Comparison of ENCODE assay signal across 8 cellular contexts in the genomic region with DNA sequence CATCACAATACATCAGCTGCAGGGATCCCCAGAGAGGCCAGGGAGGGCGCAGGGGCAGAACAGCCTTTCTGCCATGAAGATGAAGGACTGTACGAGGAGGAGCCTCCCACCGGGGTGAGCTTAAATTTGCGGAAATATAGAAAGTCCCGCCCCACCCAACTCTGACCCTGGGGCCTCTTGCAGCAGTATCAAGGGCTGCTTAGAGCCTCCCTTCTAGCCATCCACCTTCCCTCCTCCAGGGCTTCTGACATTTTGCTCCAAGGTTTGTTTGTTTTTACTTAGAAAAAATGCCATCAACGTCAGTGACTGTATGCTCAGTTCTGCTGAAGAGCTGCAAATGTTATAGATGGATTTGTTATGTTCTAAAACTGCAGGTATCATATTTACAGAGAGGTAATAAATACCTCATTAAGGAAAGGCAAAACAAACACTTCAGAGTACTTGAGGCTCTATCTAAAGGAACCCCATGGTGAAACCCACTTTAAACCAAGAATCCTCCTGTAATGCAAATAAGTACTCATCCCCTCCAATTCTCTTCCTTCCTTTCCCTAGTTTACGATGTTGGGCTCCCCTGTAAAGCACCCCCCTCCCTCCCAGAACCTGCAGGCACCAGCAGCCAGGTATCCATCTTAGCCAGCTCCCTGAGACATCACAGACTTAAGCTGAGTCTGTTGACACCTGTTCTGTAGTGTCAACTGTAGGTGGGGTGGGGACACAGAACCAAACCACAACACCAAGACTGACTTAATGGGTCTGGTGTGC. TPM values are rescaled to one million over a fixed set of nuclear protein-coding genes. Genes with fewer than 3 reads are reported as not detected.
DNase-seq lines count a peak whose midpoint lies in the region; ATAC-seq and TF ChIP-seq lines count a peak whose summit lies in the region.

No MANE protein-coding gene starts in this region.

- H3K9me3 ChIP-seq in Peyer's patch, result no peaks in the 10 kb centered on the region
- H3K9me3 ChIP-seq in sigmoid colon, result no peaks in the 10 kb centered on the region
- no peaks in the 10 kb centered on the region for H3K9me3 ChIP-seq in tibial nerve

- H3K4me1 ChIP-seq in Peyer's patch, result peaks cover 0 to 33% (median 10%) of the 10 kb centered on the region in 4 donors
- peaks cover 0 to 30% (median 10%) of the 10 kb centered on the region in 4 donors for H3K4me1 ChIP-seq in sigmoid colon
- peaks cover 0 to 52% (median 12%) of the 10 kb centered on the region in 4 donors for H3K4me1 ChIP-seq in tibial nerve

- H3K27ac ChIP-seq in Peyer's patch (peak overlapping the region; percentile 10 to 74 (median 54)), sigmoid colon (peak overlapping the region in 1 of 4 donors; percentile 60), substantia nigra (ENCODE audit: low read depth, low read length, poor library complexity, severe bottlenecking) (no peak overlapping the region), tibial nerve (peak overlapping the region in 2 of 4 donors; percentile 13 to 55)

- intact Hi-C loops in left ventricle myocardium superior (cut with micrococcal nuclease), result no loop called here
- intact Hi-C loops in sigmoid colon (cut with DNase I), result no loop called here

- TF ChIP-seq CTCF in Peyer's patch (IDR thresholded peaks at IDR 0.05) (no peak), sigmoid colon (IDR thresholded peaks at IDR 0.05) (no peak), tibial nerve (IDR thresholded peaks at IDR 0.05) (no peak)

- peak; percentile 67 for DNase-seq in ELF-1 (ENCODE audit: low read depth, low spot score)
- DNase-seq in Peyer's patch, result peak in 2 of 3 donors; percentile 76 to 79
- DNase-seq in left ventricle myocardium superior, result no peak
- DNase-seq in sigmoid colon, result no peak
- no peak for DNase-seq in substantia nigra (lab: John Stamatoyannopoulos, UW)
- DNase-seq in tibial nerve (ENCODE audit: low spot score in 2 of 2), result no peak

- H3K27me3 ChIP-seq in Peyer's patch (no peaks in the 10 kb centered on the region), sigmoid colon (no peaks in the 10 kb centered on the region), tibial nerve (no peaks in the 10 kb centered on the region)

- ATAC-seq in GM21367 (IDR thresholded peaks at IDR 0.05; ENCODE audit: unreplicated experiment) (peak; percentile 56), HG03571 (IDR thresholded peaks at IDR 0.05; ENCODE audit: unreplicated experiment) (peak; percentile 60), left ventricle myocardium superior (peak; percentile 33)

- no peak for TF ChIP-seq EP300 in sigmoid colon (IDR thresholded peaks at IDR 0.05)
- no peak for TF ChIP-seq EP300 in tibial nerve (IDR thresholded peaks at IDR 0.05)

- TF ChIP-seq POLR2A in Peyer's patch (IDR thresholded peaks at IDR 0.05) (no peak), sigmoid colon (IDR thresholded peaks at IDR 0.05) (no peak), tibial nerve (IDR thresholded peaks at IDR 0.05) (no peak)

- WGBS in sigmoid colon, 2 donors, result 33 to 35% methylated on average over 7 of the region's 7 CpGs
- WGBS in tibial nerve, 2 donors, result 60 to 65% methylated on average over 7 of the region's 7 CpGs

- H3K4me3 ChIP-seq in Peyer's patch (no peak overlapping the region), sigmoid colon (no peak overlapping the region), tibial nerve (no peak overlapping the region)

- peaks cover 0 to 3% (median 0%) of the 10 kb centered on the region in 3 donors for H3K36me3 ChIP-seq in Peyer's patch
- no peaks in the 10 kb centered on the region for H3K36me3 ChIP-seq in sigmoid colon
- H3K36me3 ChIP-seq in tibial nerve, result no peaks in the 10 kb centered on the region

RNA-seq across cellular contexts. Expression of a gene that starts 30.5 kb away (rescaled TPM):
- total RNA-seq in Peyer's patch (100 to 1,000 TPM in 1 of 4 donors, 10 to 100 TPM in 2, 1 to 10 TPM in 1; 6.1 to 135 (median 32.0) TPM), left ventricle myocardium superior (25.0 TPM), sigmoid colon (10 to 100 TPM; 12.1 to 26.0 (median 18.6) TPM), tibial nerve (100 to 1,000 TPM; 113 to 137 (median 122) TPM)
- polyA plus RNA-seq in sigmoid colon, result 10 to 100 TPM; 10.9 to 26.4 (median 22.2) TPM

Comparison
In these comparisons a context has a peak if more than half of its experiments do, and no peak if none do; other contexts are left out.
1. DNase-seq: peak in ELF-1 (single experiment) and Peyer's patch (2 of 3); none in left ventricle myocardium superior (single experiment), sigmoid colon (single experiment), substantia nigra (0 of 49) and tibial nerve (0 of 2).
2. Peak in every context shown above with its lines, with median percentiles within 50 percentile points of each other: ATAC-seq.